Comparison of ENCODE assay signal across 8 cellular contexts in the genomic region with DNA sequence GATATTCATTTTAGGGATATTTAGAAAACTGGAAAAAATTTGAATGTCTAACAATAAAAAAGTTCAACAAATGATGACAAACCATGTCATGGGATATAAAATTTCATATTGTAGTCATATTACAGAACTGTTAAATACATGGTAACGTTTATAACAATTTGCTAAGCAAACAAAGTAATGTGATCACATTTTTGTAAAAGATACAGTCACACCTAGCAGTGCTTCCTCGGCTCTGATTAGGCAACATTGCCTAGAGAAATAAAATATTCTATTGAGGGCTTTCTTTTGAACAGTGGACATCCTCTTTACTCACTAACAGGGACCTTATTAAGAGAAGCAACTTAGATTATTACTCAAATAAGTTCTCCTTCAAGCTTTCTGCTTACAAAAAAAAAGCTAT.
"Had no signal": no experiment of that assay in that cellular context is flagged by ENCODE, and none has a peak within 500 bp of the region (broad histone marks: within the 10 kb centered on the region; RNA-seq: fewer than 3 reads in every experiment).

No MANE protein-coding gene starts in this region.

- H3K4me3 ChIP-seq: GM23338, K562 had no signal

- ATAC-seq: GM23338, K562 had no signal

- FAIRE-seq: H1, H54, HTR-8/SVneo, K562 had no signal

- H3K4me2 ChIP-seq: GM23338 had no signal

- DNase-seq: H9, HCEC 1CT, IMR-90 had no signal

- H2AFZ ChIP-seq: GM23338 had no signal
